In genomic region chr10:63132651-63133055, GRCh38 we compare ENCODE assay signal across 8 cellular contexts. TPM values are rescaled to one million over a fixed set of nuclear protein-coding genes. Genes with fewer than 3 reads are reported as not detected.
DNase-seq lines count a peak whose midpoint lies in the region; ATAC-seq, FAIRE-seq and TF ChIP-seq lines count a peak whose summit lies in the region.

No MANE protein-coding gene starts in this region.

- H3K27me3 ChIP-seq in WERI-Rb-1 (ENCODE audit: insufficient read depth, low read depth, severe bottlenecking): peaks cover 13% of the 10 kb centered on the region

- no peak for FAIRE-seq in GM19239 (lab: Jason Lieb, UNC)

- H3K4me1 ChIP-seq in HEK293 (ENCODE audit: control insufficient read depth, insufficient read depth, low read length): no peaks in the 10 kb centered on the region

- CTCF ChIA-PET in HEK293 (lab: Yijun Ruan, JAX): interaction anchor here (0.9 to 1.3 kb wide), 2 partner anchors 588 to 695 kb away, joined by 3 to 5 read pairs; no protein-coding TSS in a partner anchor

- peaks cover 7% of the 10 kb centered on the region for H3K9me3 Mint-ChIP-seq in glutamatergic neuron (ENCODE audit: unreplicated experiment)

- H3K36me3 ChIP-seq in HEK293 (ENCODE audit: control insufficient read depth in 2 of 2, insufficient read depth in 1 of 2, low read length in 2 of 2): no peaks in the 10 kb centered on the region
- H3K36me3 ChIP-seq in WERI-Rb-1: no peaks in the 10 kb centered on the region

- ATAC-seq in HG02981 (IDR thresholded peaks at IDR 0.05; ENCODE audit: unreplicated experiment): no peak

- H3K27ac Mint-ChIP-seq in glutamatergic neuron (ENCODE audit: unreplicated experiment): peak overlapping the region; percentile 84

- H3K9me3 ChIP-seq in HEK293 (ENCODE audit: control insufficient read depth, insufficient read depth, low read depth, low read length) (no peaks in the 10 kb centered on the region), WERI-Rb-1 (ENCODE audit: severe bottlenecking) (peaks cover 8% of the 10 kb centered on the region)

- peak overlapping the region; percentile 85 for H3K4me3 Mint-ChIP-seq in glutamatergic neuron (ENCODE audit: unreplicated experiment)

- H3K36me3 Mint-ChIP-seq in glutamatergic neuron (ENCODE audit: unreplicated experiment): peaks cover 19% of the 10 kb centered on the region

- DNase-seq in WERI-Rb-1: no peak
- DNase-seq in glutamatergic neuron: no peak
- DNase-seq in GM19239 (ENCODE audit: insufficient read length, low spot score): no peak
- DNase-seq in NCI-H1105 (lab: John Stamatoyannopoulos, UW): no peak
- no peak for DNase-seq in GM20000 (ENCODE audit: low spot score)

- peaks cover 12% of the 10 kb centered on the region for H3K4me1 Mint-ChIP-seq in glutamatergic neuron (ENCODE audit: low read depth, unreplicated experiment)

- POLR2A ChIA-PET in HEK293 (lab: Yijun Ruan, JAX): interaction anchor here (0.6 to 1.4 kb wide), 8 partner anchors 17 to 867 kb away, joined by 3 to 11 read pairs (median 4); partner anchors contain the start of gene EGR2

- H3K4me3 ChIP-seq in HEK293 (ENCODE audit: low read depth, low read length): no peak overlapping the region
- H3K4me3 ChIP-seq in WERI-Rb-1 (ENCODE audit: low read depth, low read length): peak overlapping the region; percentile 43
- peak overlapping the region in 4 of 7 experiments; percentile 70 to 90 (median 80) for H3K4me3 ChIP-seq in skin epidermis

- H3K27ac ChIP-seq in HEK293 (ENCODE audit: extremely low read depth, low read depth, low read length) (no peak overlapping the region), WERI-Rb-1 (peak overlapping the region; percentile 56), skin epidermis (peak overlapping the region in 15 of 21 experiments; percentile 43 to 100 (median 95))

- H3K27me3 Mint-ChIP-seq in glutamatergic neuron (ENCODE audit: unreplicated experiment): peaks cover 4% of the 10 kb centered on the region

- TF ChIP-seq CTCF in HEK293 (tag by site-specific recombination; IDR thresholded peaks at IDR 0.05): no peak; the same call in 1 of the 2 replicates
- TF ChIP-seq CTCF in WERI-Rb-1 (IDR thresholded peaks at IDR 0.05; ENCODE audit: low read depth, low read length): no peak
- no peak for TF ChIP-seq CTCF in glutamatergic neuron (IDR thresholded peaks at IDR 0.05; ENCODE audit: partially characterized antibody, unreplicated experiment)
- no peak for TF ChIP-seq CTCF in GM20000 (IDR thresholded peaks at IDR 0.05; ENCODE audit: extremely low read depth, missing control alignments)

TF ChIP-seq in HEK293, 187 proteins besides CTCF, POLR2A, EP300 and RAD21 (continues in another document):
- no peak for TF ChIP-seq ZNF292 (tag by site-specific recombination; IDR thresholded peaks at IDR 0.05; ENCODE audit: borderline replicate concordance, low read depth)
- peak; percentile 86 for TF ChIP-seq YY1 (tag by site-specific recombination; IDR thresholded peaks at IDR 0.05)
- TF ChIP-seq, protein P1, sequence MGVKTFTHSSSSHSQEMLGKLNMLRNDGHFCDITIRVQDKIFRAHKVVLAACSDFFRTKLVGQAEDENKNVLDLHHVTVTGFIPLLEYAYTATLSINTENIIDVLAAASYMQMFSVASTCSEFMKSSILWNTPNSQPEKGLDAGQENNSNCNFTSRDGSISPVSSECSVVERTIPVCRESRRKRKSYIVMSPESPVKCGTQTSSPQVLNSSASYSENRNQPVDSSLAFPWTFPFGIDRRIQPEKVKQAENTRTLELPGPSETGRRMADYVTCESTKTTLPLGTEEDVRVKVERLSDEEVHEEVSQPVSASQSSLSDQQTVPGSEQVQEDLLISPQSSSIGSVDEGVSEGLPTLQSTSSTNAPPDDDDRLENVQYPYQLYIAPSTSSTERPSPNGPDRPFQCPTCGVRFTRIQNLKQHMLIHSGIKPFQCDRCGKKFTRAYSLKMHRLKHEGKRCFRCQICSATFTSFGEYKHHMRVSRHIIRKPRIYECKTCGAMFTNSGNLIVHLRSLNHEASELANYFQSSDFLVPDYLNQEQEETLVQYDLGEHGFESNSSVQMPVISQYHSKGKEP (tag by site-specific recombination; IDR thresholded peaks at IDR 0.05): peak; percentile 34; the same call in 1 of the 2 replicates
- TF ChIP-seq, protein P2, sequence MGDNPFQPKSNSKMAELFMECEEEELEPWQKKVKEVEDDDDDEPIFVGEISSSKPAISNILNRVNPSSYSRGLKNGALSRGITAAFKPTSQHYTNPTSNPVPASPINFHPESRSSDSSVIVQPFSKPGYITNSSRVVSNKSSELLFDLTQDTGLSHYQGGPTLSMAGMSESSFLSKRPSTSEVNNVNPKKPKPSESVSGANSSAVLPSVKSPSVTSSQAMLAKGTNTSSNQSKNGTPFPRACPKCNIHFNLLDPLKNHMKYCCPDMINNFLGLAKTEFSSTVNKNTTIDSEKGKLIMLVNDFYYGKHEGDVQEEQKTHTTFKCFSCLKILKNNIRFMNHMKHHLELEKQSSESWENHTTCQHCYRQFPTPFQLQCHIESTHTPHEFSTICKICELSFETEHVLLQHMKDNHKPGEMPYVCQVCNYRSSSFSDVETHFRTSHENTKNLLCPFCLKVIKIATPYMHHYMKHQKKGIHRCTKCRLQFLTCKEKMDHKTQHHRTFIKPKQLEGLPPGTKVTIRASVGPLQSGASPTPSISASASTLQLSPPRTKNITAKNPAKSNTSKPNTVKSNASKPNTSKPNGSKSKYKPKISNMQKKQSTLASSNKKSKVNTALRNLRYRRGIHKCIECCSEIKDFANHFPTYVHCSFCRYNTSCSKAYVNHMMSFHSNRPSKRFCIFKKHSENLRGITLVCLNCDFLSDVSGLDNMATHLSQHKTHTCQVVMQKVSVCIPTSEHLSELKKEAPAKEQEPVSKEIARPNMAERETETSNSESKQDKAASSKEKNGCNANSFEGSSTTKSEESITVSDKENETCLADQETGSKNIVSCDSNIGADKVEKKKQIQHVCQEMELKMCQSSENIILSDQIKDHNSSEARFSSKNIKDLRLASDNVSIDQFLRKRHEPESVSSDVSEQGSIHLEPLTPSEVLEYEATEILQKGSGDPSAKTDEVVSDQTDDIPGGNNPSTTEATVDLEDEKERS (tag by site-specific recombination; IDR thresholded peaks at IDR 0.05): 0 out of 2 replicates have a peak, but pooled peaks have one; percentile 15
- TF ChIP-seq ZNF324 (tag by site-specific recombination; IDR thresholded peaks at IDR 0.05): peak; percentile 54
- peak; percentile 79 for TF ChIP-seq FEZF1 (tag by site-specific recombination; IDR thresholded peaks at IDR 0.05)
- peak; percentile 91 for TF ChIP-seq SETDB1 (IDR thresholded peaks at IDR 0.05; ENCODE audit: insufficient read length, low read length)
- peak; percentile 48; the same call in 1 of the 2 replicates for TF ChIP-seq ZNF174 (tag by site-specific recombination; IDR thresholded peaks at IDR 0.05)
- no peak for TF ChIP-seq GLI2 (tag by site-specific recombination; IDR thresholded peaks at IDR 0.05; ENCODE audit: borderline replicate concordance, low read depth)
- TF ChIP-seq ZNF132 (tag by site-specific recombination; IDR thresholded peaks at IDR 0.05; ENCODE audit: borderline replicate concordance): no peak
- TF ChIP-seq ZNF670 (tag by site-specific recombination; IDR thresholded peaks at IDR 0.05; ENCODE audit: low read depth): no peak
- TF ChIP-seq ZNF580 (tag by site-specific recombination; IDR thresholded peaks at IDR 0.05): peak; percentile 88
- TF ChIP-seq ZNF404 (tag by site-specific recombination; IDR thresholded peaks at IDR 0.05): no peak
- no peak for TF ChIP-seq ZNF362 (tag by site-specific recombination; IDR thresholded peaks at IDR 0.05)

RNA-seq across cellular contexts. Expression of gene NRBF2, which starts 0.5 kb away (rescaled TPM):
- total RNA-seq in glutamatergic neuron (ENCODE audit: unreplicated experiment): 31.0 TPM
